In genomic region chr20:43717616-43717995, GRCh38 we compare ENCODE assay signal across 26 cellular contexts. TPM values are rescaled to one million over a fixed set of nuclear protein-coding genes. Genes with fewer than 3 reads are reported as not detected.
DNase-seq lines count a peak whose midpoint lies in the region; ATAC-seq and TF ChIP-seq lines count a peak whose summit lies in the region.
"Had no signal": no experiment of that assay in that cellular context is flagged by ENCODE, and none has a peak within 500 bp of the region (broad histone marks: within the 10 kb centered on the region; RNA-seq: fewer than 3 reads in every experiment).

No MANE protein-coding gene starts in this region.

- peak overlapping the region; percentile 6 for H3K27ac Mint-ChIP-seq in activated CD4-positive, alpha-beta T cell treated with anti-CD3 and anti-CD28 coated beads, Interleukin-2, amount 10 ng/mL, durations not matched to agents 7 days and 5 days
- no peak overlapping the region for H3K27ac Mint-ChIP-seq in stimulated activated naive CD8-positive, alpha-beta T cell treated with anti-CD3 and anti-CD28 coated beads, Interleukin-15, amount 100 ng/mL, for 72 hours
- H3K27ac Mint-ChIP-seq: CD14-positive monocyte had no signal

- H3K4me1 Mint-ChIP-seq in activated CD4-positive, alpha-beta T cell treated with anti-CD3 and anti-CD28 coated beads, Interleukin-2, amount 10 ng/mL, durations not matched to agents 7 days and 5 days, result peaks cover 20% of the 10 kb centered on the region
- H3K4me1 Mint-ChIP-seq in stimulated activated naive CD8-positive, alpha-beta T cell treated with anti-CD3 and anti-CD28 coated beads, Interleukin-15, amount 100 ng/mL, for 72 hours, result peaks cover 57% of the 10 kb centered on the region
- H3K4me1 Mint-ChIP-seq in activated T-cell treated with anti-CD3 and anti-CD28 coated beads, Interleukin-2, amount 50 U/mL, for 4 hours (ENCODE audit: low read depth), result peaks cover 24% of the 10 kb centered on the region
- H3K4me1 Mint-ChIP-seq: CD14-positive monocyte had no signal

- peaks cover 14% of the 10 kb centered on the region for H3K36me3 Mint-ChIP-seq in activated CD4-positive, alpha-beta T cell treated with anti-CD3 and anti-CD28 coated beads, Interleukin-2, amount 10 ng/mL, durations not matched to agents 7 days and 5 days (ENCODE audit: low read depth)
- no peaks in the 10 kb centered on the region for H3K36me3 Mint-ChIP-seq in activated T-cell treated with anti-CD3 and anti-CD28 coated beads, Interleukin-2, amount 50 U/mL, for 4 hours (ENCODE audit: insufficient read depth)

- no peaks in the 10 kb centered on the region for H3K9me3 Mint-ChIP-seq in activated CD4-positive, alpha-beta T cell treated with anti-CD3 and anti-CD28 coated beads, Interleukin-2, amount 10 ng/mL, durations not matched to agents 7 days and 5 days
- peaks cover 0 to 14% of the 10 kb centered on the region in 2 donors for H3K9me3 Mint-ChIP-seq in stimulated activated naive CD8-positive, alpha-beta T cell treated with anti-CD3 and anti-CD28 coated beads, Interleukin-15, amount 100 ng/mL, for 72 hours
- H3K9me3 Mint-ChIP-seq in activated T-cell treated with anti-CD3 and anti-CD28 coated beads, Interleukin-2, amount 50 U/mL, for 4 hours, result no peaks in the 10 kb centered on the region

- H3K4me1 ChIP-seq in foreskin keratinocyte, result peaks cover 3% of the 10 kb centered on the region

- POLR2A ChIA-PET in activated CD4-positive, alpha-beta T cell treated with anti-CD3 and anti-CD28 coated beads, Interleukin-2, amount 10 ng/mL, durations not matched to agents 7 days and 5 days (lab: Charles Lee), result no interaction called here

- no peak overlapping the region for H3K27ac ChIP-seq in foreskin keratinocyte
- H3K27ac ChIP-seq: 22Rv1, SJCRH30 had no signal

- CTCF ChIA-PET in activated CD4-positive, alpha-beta T cell treated with anti-CD3 and anti-CD28 coated beads, Interleukin-2, amount 10 ng/mL, durations not matched to agents 7 days and 5 days (lab: Charles Lee), result interaction anchor here (0.8 to 1.5 kb wide), 4 partner anchors 12 to 499 kb away, joined by 3 read pairs; no protein-coding TSS in a partner anchor

- no peaks in the 10 kb centered on the region for H3K27me3 Mint-ChIP-seq in activated CD4-positive, alpha-beta T cell treated with anti-CD3 and anti-CD28 coated beads, Interleukin-2, amount 10 ng/mL, durations not matched to agents 7 days and 5 days
- no peaks in the 10 kb centered on the region for H3K27me3 Mint-ChIP-seq in stimulated activated naive CD8-positive, alpha-beta T cell treated with anti-CD3 and anti-CD28 coated beads, Interleukin-15, amount 100 ng/mL, for 72 hours
- H3K27me3 Mint-ChIP-seq in activated T-cell treated with anti-CD3 and anti-CD28 coated beads, Interleukin-2, amount 50 U/mL, for 4 hours (ENCODE audit: low read depth), result no peaks in the 10 kb centered on the region

- no peak for TF ChIP-seq CTCF in foreskin keratinocyte (conservative IDR thresholded peaks at IDR 0.05)

- no peak overlapping the region for H3K4me3 Mint-ChIP-seq in activated CD4-positive, alpha-beta T cell treated with anti-CD3 and anti-CD28 coated beads, Interleukin-2, amount 10 ng/mL, durations not matched to agents 7 days and 5 days
- no peak overlapping the region for H3K4me3 Mint-ChIP-seq in stimulated activated naive CD8-positive, alpha-beta T cell treated with anti-CD3 and anti-CD28 coated beads, Interleukin-15, amount 100 ng/mL, for 72 hours
- no peak overlapping the region for H3K4me3 Mint-ChIP-seq in activated T-cell treated with anti-CD3 and anti-CD28 coated beads, Interleukin-2, amount 50 U/mL, for 4 hours
- H3K4me3 Mint-ChIP-seq: CD14-positive monocyte had no signal

- peak; percentile 50 for ATAC-seq in stimulated activated naive CD8-positive, alpha-beta T cell treated with anti-CD3 and anti-CD28 coated beads, Interleukin-15, Interleukin-2, amounts not matched to agents 100 U/mL and 50 U/mL, for 24 hours
- ATAC-seq in stimulated activated naive CD8-positive, alpha-beta T cell treated with anti-CD3 and anti-CD28 coated beads, Interleukin-15, amount 100 ng/mL, for 72 hours, result no peak
- peak; percentile 84 for ATAC-seq in foreskin keratinocyte
- ATAC-seq in activated T-cell treated with anti-CD3 and anti-CD28 coated beads, Interleukin-2, amount 50 U/mL, for 4 hours, result no peak
- ATAC-seq: Panc1 had no signal

- DNase-seq in activated CD4-positive, alpha-beta T cell treated with anti-CD3 and anti-CD28 coated beads, Interleukin-2, amount 10 ng/mL, durations not matched to agents 7 days and 5 days, result no peak
- no peak for DNase-seq in activated CD4-positive, alpha-beta T cell treated with anti-CD3 and anti-CD28 coated beads for 4 hours
- DNase-seq in stimulated activated naive CD8-positive, alpha-beta T cell treated with anti-CD3 and anti-CD28 coated beads, Interleukin-15, Interleukin-2, amounts not matched to agents 100 U/mL and 50 U/mL, for 24 hours, result no peak
- DNase-seq in stimulated activated naive CD8-positive, alpha-beta T cell treated with anti-CD3 and anti-CD28 coated beads, Interleukin-15, amount 100 ng/mL, for 72 hours, result no peak
- DNase-seq in foreskin keratinocyte (peak; percentile 57 to 67), dedifferentiated amniotic fluid mesenchymal stem cell (ENCODE audit: extremely low spot score) (no peak)
- DNase-seq in activated T-cell treated with anti-CD3 and anti-CD28 coated beads, Interleukin-2, amount 50 U/mL, for 4 hours, result no peak
- no peak for DNase-seq in activated CD4-positive, alpha-beta T cell treated with anti-CD3 and anti-CD28 coated beads, Interleukin-2, amount 50 U/mL, for 48 hours
- DNase-seq: BE2C, DMS153, HCEC 1CT, Kasumi-1, MV-4-11, NCI-H1105, NCI-H1436 treated with DMSO at 0.1 percent for 48 hours, NCI-H187 treated with DMSO at 0.1 percent for 48 hours, NCI-H446 treated with DMSO at 0.1 percent for 48 hours, NCI-H526, NCI-H82, SJCRH30 had no signal

- peaks cover 15% of the 10 kb centered on the region for H3K27me3 ChIP-seq in foreskin keratinocyte
- H3K27me3 ChIP-seq: BE2C, SJCRH30 had no signal

RNA-seq across cellular contexts. Expression of gene GTSF1L, which starts 9.2 kb away (rescaled TPM):
- not detected for total RNA-seq in activated CD4-positive, alpha-beta T cell treated with anti-CD3 and anti-CD28 coated beads, Interleukin-2, amount 10 ng/mL, durations not matched to agents 7 days and 5 days
- total RNA-seq in foreskin keratinocyte, result not detected in 2 replicates
- not detected in 2 replicates for polyA plus RNA-seq in foreskin keratinocyte
- not detected for total RNA-seq in activated T-cell treated with anti-CD3 and anti-CD28 coated beads, Interleukin-2, amount 50 U/mL, for 4 hours
- total RNA-seq: H1, K562, M059J, SJCRH30 had no signal
- polyA plus RNA-seq: CD14-positive monocyte, H1, K562 had no signal

RNA-seq across cellular contexts. Expression of gene MYBL2, which starts 50.7 kb away (rescaled TPM):
- 100 to 1,000 TPM; 106 to 110 TPM for total RNA-seq in activated CD4-positive, alpha-beta T cell treated with anti-CD3 and anti-CD28 coated beads, Interleukin-2, amount 10 ng/mL, durations not matched to agents 7 days and 5 days
- 46.7 and 66.7 TPM in 2 replicates for total RNA-seq in foreskin keratinocyte
- polyA plus RNA-seq in foreskin keratinocyte, result 60.5 and 74.9 TPM in 2 replicates
- 10 to 100 TPM; 19.8 to 26.2 (median 23.0) TPM for total RNA-seq in activated T-cell treated with anti-CD3 and anti-CD28 coated beads, Interleukin-2, amount 50 U/mL, for 4 hours

Comparison
In these comparisons a context has a peak if more than half of its experiments do, and no peak if none do; other contexts are left out.
1. ATAC-seq: peak in stimulated activated naive CD8-positive, alpha-beta T cell treated with anti-CD3 and anti-CD28 coated beads, Interleukin-15, Interleukin-2, amounts not matched to agents 100 U/mL and 50 U/mL, for 24 hours (single experiment) and foreskin keratinocyte (single experiment); none in stimulated activated naive CD8-positive, alpha-beta T cell treated with anti-CD3 and anti-CD28 coated beads, Interleukin-15, amount 100 ng/mL, for 72 hours (single experiment) and activated T-cell treated with anti-CD3 and anti-CD28 coated beads, Interleukin-2, amount 50 U/mL, for 4 hours (0 of 2).
2. DNase-seq: peak in foreskin keratinocyte (2 of 2); none in activated CD4-positive, alpha-beta T cell treated with anti-CD3 and anti-CD28 coated beads, Interleukin-2, amount 10 ng/mL, durations not matched to agents 7 days and 5 days (single experiment), activated CD4-positive, alpha-beta T cell treated with anti-CD3 and anti-CD28 coated beads for 4 hours (0 of 2), stimulated activated naive CD8-positive, alpha-beta T cell treated with anti-CD3 and anti-CD28 coated beads, Interleukin-15, Interleukin-2, amounts not matched to agents 100 U/mL and 50 U/mL, for 24 hours (single experiment), stimulated activated naive CD8-positive, alpha-beta T cell treated with anti-CD3 and anti-CD28 coated beads, Interleukin-15, amount 100 ng/mL, for 72 hours (0 of 2), activated T-cell treated with anti-CD3 and anti-CD28 coated beads, Interleukin-2, amount 50 U/mL, for 4 hours (single experiment), activated CD4-positive, alpha-beta T cell treated with anti-CD3 and anti-CD28 coated beads, Interleukin-2, amount 50 U/mL, for 48 hours (0 of 2) and dedifferentiated amniotic fluid mesenchymal stem cell (single experiment).